Comparison of ENCODE assay signal across 8 cellular contexts in genomic region chr15:70474367-70474681, GRCh38.
DNase-seq lines count a peak whose midpoint lies in the region; ATAC-seq and TF ChIP-seq lines count a peak whose summit lies in the region.
"Had no signal": no experiment of that assay in that cellular context is flagged by ENCODE, and none has a peak within 500 bp of the region (broad histone marks: within the 10 kb centered on the region; RNA-seq: fewer than 3 reads in every experiment).

No MANE protein-coding gene starts in this region.

- POLR2A ChIA-PET in IMR-90 (lab: Charles Lee; ENCODE audit: unreplicated experiment) = no interaction called here

- TF ChIP-seq POLR2A in IMR-90 (IDR thresholded peaks at IDR 0.05; ENCODE audit: low read depth, low read length) = no peak

- H3K4me3 ChIP-seq in IMR-90 (ENCODE audit: insufficient read depth, low read depth, low read length) = no peak overlapping the region
- H3K4me3 ChIP-seq in stomach smooth muscle (ENCODE audit: low read length in 2 of 2) = peak overlapping the region in 1 of 2 donors; percentile 64

- H3K4me3 Mint-ChIP-seq in activated T-helper 1 cell treated with anti-CD3 and anti-CD28 coated beads, Interleukin-12 subunit alpha, Interleukin-12 subunit beta, Interleukin-2, Interleukin-4 antibody, amounts not matched to agents 30 ng/mL and 10 ng/mL and 1 ng/mL, durations not matched to agents 14 hours and 24 hours and 36 hours = peak overlapping the region; percentile 50
- H3K4me3 Mint-ChIP-seq in immature natural killer cell = peak overlapping the region; percentile 46 to 75 (median 63)
- H3K4me3 Mint-ChIP-seq: neural crest cell had no signal

- H3K4me1 ChIP-seq in IMR-90 (ENCODE audit: control insufficient read depth, insufficient read depth, low read length) (peaks cover 16% of the 10 kb centered on the region), stomach smooth muscle (ENCODE audit: control insufficient read depth, insufficient read depth, low read length) (peaks cover 17% of the 10 kb centered on the region)

- peak overlapping the region; percentile 75 for H3K14ac ChIP-seq in IMR-90 (replicated peaks; ENCODE audit: low read depth, low read length)

- no peaks in the 10 kb centered on the region for H4K20me1 ChIP-seq in IMR-90 (ENCODE audit: insufficient read depth, low read length)

- DNase-seq in IMR-90 = no peak
- no peak for DNase-seq in activated T-helper 1 cell treated with anti-CD3 and anti-CD28 coated beads, Interleukin-12 subunit alpha, Interleukin-12 subunit beta, Interleukin-2, Interleukin-4 antibody, amounts not matched to agents 30 ng/mL and 10 ng/mL and 1 ng/mL, durations not matched to agents 14 hours and 24 hours and 36 hours (ENCODE audit: low spot score)
- DNase-seq in immature natural killer cell = no peak
- no peak for DNase-seq in islet precursor cell
- no peak for DNase-seq in activated CD4-positive, alpha-beta T cell treated with anti-CD3 and anti-CD28 coated beads for 1 hour
- no peak for DNase-seq in SHP77 (lab: John Stamatoyannopoulos, UW)

- no TSS peak for BruUV-seq in IMR-90 (replicated peaks; lab: Mats Ljungman, UMichigan)

- WGBS in IMR-90 (ENCODE audit: extremely low coverage in 2 of 2, insufficient read length in 1 of 2), 2 experiments = 17% methylated on average over 1 of the region's 4 CpGs; no CpG with 5 or more reads in 1 of the 2 experiments

- H2BK15ac ChIP-seq in IMR-90 (ENCODE audit: low read depth, low read length) = peak overlapping the region; percentile 94; the same call in 2 of the 3 replicates

- peak overlapping the region; percentile 82 to 87; a peak in 3 of 4 replicates for H4K8ac ChIP-seq in IMR-90 (ENCODE audit: low read depth in 2 of 2, low read length in 2 of 2)

- H3K9me1 ChIP-seq in IMR-90 (ENCODE audit: insufficient read depth, low read length) = peaks cover 18% of the 10 kb centered on the region

- no peaks in the 10 kb centered on the region for H3K79me1 ChIP-seq in IMR-90 (ENCODE audit: low read depth in 1 of 2, low read length in 2 of 2)

- H3K27me3 Mint-ChIP-seq in activated T-helper 1 cell treated with anti-CD3 and anti-CD28 coated beads, Interleukin-12 subunit alpha, Interleukin-12 subunit beta, Interleukin-2, Interleukin-4 antibody, amounts not matched to agents 30 ng/mL and 10 ng/mL and 1 ng/mL, durations not matched to agents 14 hours and 24 hours and 36 hours (ENCODE audit: insufficient read depth) = peaks cover 68% of the 10 kb centered on the region
- H3K27me3 Mint-ChIP-seq in immature natural killer cell (ENCODE audit: low read depth in 3 of 3) = peaks cover 18 to 30% (median 22%) of the 10 kb centered on the region in 3 donors

- CTCF ChIA-PET in IMR-90 (lab: Yijun Ruan, JAX) = no interaction called here

- peak overlapping the region; percentile 82 for H2BK5ac ChIP-seq in IMR-90 (ENCODE audit: low read depth, low read length, poor library complexity, severe bottlenecking)

- peak overlapping the region; percentile 69 for H2AFZ ChIP-seq in IMR-90 (replicated peaks; ENCODE audit: low read length, poor library complexity)

- ATAC-seq in IMR-90 (ENCODE audit: low read depth) = no peak

- no peak overlapping the region for H2AK9ac ChIP-seq in IMR-90 (replicated peaks; ENCODE audit: low read depth, low read length, poor library complexity)

- dilution Hi-C loops in IMR-90 (cut with HindIII; ENCODE audit: low sequenced_read_pairs, unreplicated experiment) = no loop called here

- H3K9me3 Mint-ChIP-seq in activated T-helper 1 cell treated with anti-CD3 and anti-CD28 coated beads, Interleukin-12 subunit alpha, Interleukin-12 subunit beta, Interleukin-2, Interleukin-4 antibody, amounts not matched to agents 30 ng/mL and 10 ng/mL and 1 ng/mL, durations not matched to agents 14 hours and 24 hours and 36 hours = no peaks in the 10 kb centered on the region
- peaks cover 0 to 2% (median 0%) of the 10 kb centered on the region in 6 donors for H3K9me3 Mint-ChIP-seq in immature natural killer cell
- H3K9me3 Mint-ChIP-seq: neural crest cell had no signal

- peak overlapping the region; percentile 68 for H4K5ac ChIP-seq in IMR-90 (ENCODE audit: low read depth, low read length)

- peak overlapping the region; percentile 40 for H3K27ac Mint-ChIP-seq in activated T-helper 1 cell treated with anti-CD3 and anti-CD28 coated beads, Interleukin-12 subunit alpha, Interleukin-12 subunit beta, Interleukin-2, Interleukin-4 antibody, amounts not matched to agents 30 ng/mL and 10 ng/mL and 1 ng/mL, durations not matched to agents 14 hours and 24 hours and 36 hours
- peak overlapping the region in 3 of 6 donors; percentile 36 to 81 (median 41) for H3K27ac Mint-ChIP-seq in immature natural killer cell

- peak overlapping the region; percentile 88 for H2BK120ac ChIP-seq in IMR-90 (ENCODE audit: low read depth, low read length)

- intact Hi-C loops in IMR-90 (cut with micrococcal nuclease) = loop anchor here (2.0 to 10.0 kb wide), 2 partner anchors 18 to 100 kb away; no protein-coding TSS in a partner anchor
- intact Hi-C loops in activated T-helper 1 cell treated with anti-CD3 and anti-CD28 coated beads, Interleukin-12 subunit alpha, Interleukin-12 subunit beta, Interleukin-2, Interleukin-4 antibody, amounts not matched to agents 30 ng/mL and 10 ng/mL and 1 ng/mL, durations not matched to agents 14 hours and 24 hours and 36 hours (cut with micrococcal nuclease) = loop anchor here (2.0 kb wide), 1 partner anchor 28 kb away; no protein-coding TSS in a partner anchor

- peak overlapping the region; percentile 73 for H3K56ac ChIP-seq in IMR-90 (ENCODE audit: extremely low read depth, insufficient read depth, low read length)

- H3K27ac ChIP-seq in IMR-90 (ENCODE audit: insufficient read depth, low read length) = peak overlapping the region; percentile 67
- peak overlapping the region; percentile 46 for H3K27ac ChIP-seq in stomach smooth muscle (ENCODE audit: low read length)

- no peak for TF ChIP-seq RAD21 in IMR-90 (IDR thresholded peaks at IDR 0.05; ENCODE audit: low read length)

- H3K23ac ChIP-seq in IMR-90 (ENCODE audit: low read depth, low read length) = peak overlapping the region; percentile 50

- no peak for TF ChIP-seq CTCF in IMR-90 (conservative IDR thresholded peaks at IDR 0.05; ENCODE audit: low read depth, low read length)

- in situ Hi-C loops in IMR-90 (cut with MboI; ENCODE audit: low sequenced_read_pairs) = no loop called here

- peak overlapping the region; percentile 87 for H3K18ac ChIP-seq in IMR-90 (ENCODE audit: low read depth, low read length)

- peak overlapping the region; percentile 86 for H3K4ac ChIP-seq in IMR-90 (ENCODE audit: low read depth, low read length)

- peak overlapping the region; percentile 98 for H2AK5ac ChIP-seq in IMR-90 (ENCODE audit: low read depth, low read length)

- peak overlapping the region; percentile 96 for H4K91ac ChIP-seq in IMR-90 (ENCODE audit: insufficient read depth, low read depth, low read length)

- H3K9ac ChIP-seq in IMR-90 (ENCODE audit: low read depth, low read length) (peak overlapping the region; percentile 58), stomach smooth muscle (ENCODE audit: low read length in 2 of 2) (no peak overlapping the region)

- H3K36me3 ChIP-seq in IMR-90 (ENCODE audit: control insufficient read depth, insufficient read depth, low read length) (no peaks in the 10 kb centered on the region), stomach smooth muscle (ENCODE audit: control insufficient read depth in 2 of 2, insufficient read depth in 2 of 2, low read length in 2 of 2) (no peaks in the 10 kb centered on the region)

- peaks cover 55% of the 10 kb centered on the region for H3K4me1 Mint-ChIP-seq in activated T-helper 1 cell treated with anti-CD3 and anti-CD28 coated beads, Interleukin-12 subunit alpha, Interleukin-12 subunit beta, Interleukin-2, Interleukin-4 antibody, amounts not matched to agents 30 ng/mL and 10 ng/mL and 1 ng/mL, durations not matched to agents 14 hours and 24 hours and 36 hours (ENCODE audit: low read depth)
- H3K4me1 Mint-ChIP-seq in immature natural killer cell = peaks cover 32 to 38% of the 10 kb centered on the region in 2 donors

- H3K4me2 ChIP-seq in IMR-90 (ENCODE audit: low read depth, low read length) = peak overlapping the region; percentile 40

- H3K9me3 ChIP-seq in IMR-90 (ENCODE audit: control insufficient read depth, insufficient read depth, low read length) (no peaks in the 10 kb centered on the region), stomach smooth muscle (ENCODE audit: control insufficient read depth in 2 of 2, low read length in 2 of 2) (no peaks in the 10 kb centered on the region)

- peak overlapping the region; percentile 88 for H2BK20ac ChIP-seq in IMR-90 (ENCODE audit: low read depth, low read length)

- peaks cover 12% of the 10 kb centered on the region for H3K27me3 ChIP-seq in IMR-90 (ENCODE audit: control insufficient read depth, insufficient read depth, low read length)
- H3K27me3 ChIP-seq in stomach smooth muscle (ENCODE audit: control insufficient read depth in 1 of 2, insufficient read depth in 2 of 2, low read length in 2 of 2) = no peaks in the 10 kb centered on the region

- peaks cover 8% of the 10 kb centered on the region for H3K36me3 Mint-ChIP-seq in activated T-helper 1 cell treated with anti-CD3 and anti-CD28 coated beads, Interleukin-12 subunit alpha, Interleukin-12 subunit beta, Interleukin-2, Interleukin-4 antibody, amounts not matched to agents 30 ng/mL and 10 ng/mL and 1 ng/mL, durations not matched to agents 14 hours and 24 hours and 36 hours (ENCODE audit: low read depth)
- peaks cover 0 to 4% (median 0%) of the 10 kb centered on the region in 3 donors for H3K36me3 Mint-ChIP-seq in immature natural killer cell

TF ChIP-seq in IMR-90, 13 proteins besides CTCF, POLR2A, EP300 and RAD21 (continues in another document):
- TF ChIP-seq, protein P1, sequence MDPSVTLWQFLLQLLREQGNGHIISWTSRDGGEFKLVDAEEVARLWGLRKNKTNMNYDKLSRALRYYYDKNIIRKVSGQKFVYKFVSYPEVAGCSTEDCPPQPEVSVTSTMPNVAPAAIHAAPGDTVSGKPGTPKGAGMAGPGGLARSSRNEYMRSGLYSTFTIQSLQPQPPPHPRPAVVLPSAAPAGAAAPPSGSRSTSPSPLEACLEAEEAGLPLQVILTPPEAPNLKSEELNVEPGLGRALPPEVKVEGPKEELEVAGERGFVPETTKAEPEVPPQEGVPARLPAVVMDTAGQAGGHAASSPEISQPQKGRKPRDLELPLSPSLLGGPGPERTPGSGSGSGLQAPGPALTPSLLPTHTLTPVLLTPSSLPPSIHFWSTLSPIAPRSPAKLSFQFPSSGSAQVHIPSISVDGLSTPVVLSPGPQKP (IDR thresholded peaks at IDR 0.05; ENCODE audit: borderline replicate concordance, low read depth, low read length) = no peak
- TF ChIP-seq MAFK (IDR thresholded peaks at IDR 0.05; ENCODE audit: low read depth, low read length) = no peak
- TF ChIP-seq FOS (IDR thresholded peaks at IDR 0.05; ENCODE audit: low read depth, low read length) = no peak
- TF ChIP-seq MXI1 (IDR thresholded peaks at IDR 0.05; ENCODE audit: borderline replicate concordance, low read depth, low read length) = no peak
- TF ChIP-seq CHD1 (IDR thresholded peaks at IDR 0.05; ENCODE audit: low read depth, low read length) = no peak
- TF ChIP-seq BHLHE40 (IDR thresholded peaks at IDR 0.05; ENCODE audit: low read depth, low read length) = no peak
- no peak for TF ChIP-seq SMC3 (IDR thresholded peaks at IDR 0.05; ENCODE audit: low read depth, low read length)
- TF ChIP-seq NFE2L2 (IDR thresholded peaks at IDR 0.05; ENCODE audit: low read depth, low read length) = no peak
- TF ChIP-seq CEBPB (IDR thresholded peaks at IDR 0.05; ENCODE audit: low read depth, low read length) = no peak
